In the genomic region with DNA sequence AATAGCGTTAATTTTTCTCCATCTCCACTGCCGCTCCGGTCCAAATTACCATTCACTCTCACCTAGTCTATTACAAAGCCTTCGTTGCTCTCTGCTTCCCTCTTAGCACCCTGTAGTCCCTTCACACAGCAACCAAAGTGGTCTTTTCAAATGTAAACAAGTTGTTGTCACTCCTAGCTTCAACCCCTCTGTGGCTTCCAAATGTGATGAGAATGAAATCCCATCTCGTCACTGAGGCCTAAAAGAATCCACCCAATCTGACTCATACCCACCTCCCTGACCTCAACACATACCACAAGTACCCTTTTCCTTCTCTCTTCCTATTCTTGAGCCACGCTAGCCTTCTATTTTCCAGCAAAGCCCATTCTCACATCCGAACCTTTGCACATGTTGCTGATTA, we compare ENCODE assay signal across 12 cellular contexts. TPM values are rescaled to one million over a fixed set of nuclear protein-coding genes. Genes with fewer than 3 reads are reported as not detected.
A peak's percentile ranks its signal among the peaks of the same experiment; 100 is the strongest.
DNase-seq lines count a peak whose midpoint lies in the region; ATAC-seq and TF ChIP-seq lines count a peak whose summit lies in the region.
"Had no signal": no experiment of that assay in that cellular context is flagged by ENCODE, and none has a peak within 500 bp of the region (broad histone marks: within the 10 kb centered on the region; RNA-seq: fewer than 3 reads in every experiment).

No MANE protein-coding gene starts in this region.

- no peaks in the 10 kb centered on the region for H3K9me3 Mint-ChIP-seq in activated naive CD4-positive, alpha-beta T cell treated with anti-CD3 and anti-CD28 coated beads for 36 hours
- no peaks in the 10 kb centered on the region for H3K9me3 Mint-ChIP-seq in T-cell
- no peaks in the 10 kb centered on the region for H3K9me3 Mint-ChIP-seq in stimulated activated naive B cell treated with anti-CD40 and anti-IgM and Interleukin-4, amounts not matched to agents 10 μg/mL and 1 μg/mL and 100 μg/mL, for 72 hours

- peaks cover 17% of the 10 kb centered on the region for H3K36me3 Mint-ChIP-seq in activated naive CD4-positive, alpha-beta T cell treated with anti-CD3 and anti-CD28 coated beads for 36 hours (ENCODE audit: low read depth)
- no peaks in the 10 kb centered on the region for H3K36me3 Mint-ChIP-seq in T-cell
- H3K36me3 Mint-ChIP-seq in stimulated activated naive B cell treated with anti-CD40 and anti-IgM and Interleukin-4, amounts not matched to agents 10 μg/mL and 1 μg/mL and 100 μg/mL, for 72 hours = peaks cover 0 to 17% of the 10 kb centered on the region in 2 donors

- intact Hi-C loops in activated naive CD4-positive, alpha-beta T cell treated with anti-CD3 and anti-CD28 coated beads for 36 hours (cut with micrococcal nuclease) = no loop called here

- no peak for ATAC-seq in T-cell (replicated peaks in 1 of 4)
- ATAC-seq in stimulated activated naive B cell treated with anti-CD40 and anti-IgM and Interleukin-4, amounts not matched to agents 10 μg/mL and 1 μg/mL and 100 μg/mL, for 72 hours (replicated peaks) = no peak
- ATAC-seq in GM18498 (IDR thresholded peaks at IDR 0.05; ENCODE audit: unreplicated experiment) = no peak
- ATAC-seq: K562, Panc1 had no signal

- DNase-seq in activated naive CD4-positive, alpha-beta T cell treated with anti-CD3 and anti-CD28 coated beads for 36 hours = no peak
- no peak for DNase-seq in activated naive CD4-positive, alpha-beta T cell treated with Interleukin-2 at 50 U/mL for 16 hours
- DNase-seq in T-cell = no peak
- DNase-seq in fibroblast of mammary gland (ENCODE audit: low read depth) = peak; percentile 63
- DNase-seq in stimulated activated naive B cell treated with anti-CD40 and anti-IgM and Interleukin-4, amounts not matched to agents 10 μg/mL and 1 μg/mL and 100 μg/mL, for 72 hours = no peak
- no peak for DNase-seq in ureter (ENCODE audit: low spot score)
- DNase-seq in KG1 (lab: John Stamatoyannopoulos, UW) = no peak
- DNase-seq: NCI-H2171; stimulated activated CD4-positive, alpha-beta T cell treated with anti-CD3 and anti-CD28 coated beads, Interleukin-15, amount 100 ng/mL, for 24 hours had no signal

- H3K27ac Mint-ChIP-seq in activated naive CD4-positive, alpha-beta T cell treated with anti-CD3 and anti-CD28 coated beads for 36 hours = no peak overlapping the region
- H3K27ac Mint-ChIP-seq in T-cell = peak overlapping the region; percentile 35 to 37
- peak overlapping the region; percentile 4 for H3K27ac Mint-ChIP-seq in stimulated activated naive B cell treated with anti-CD40 and anti-IgM and Interleukin-4, amounts not matched to agents 10 μg/mL and 1 μg/mL and 100 μg/mL, for 72 hours

- POLR2A ChIA-PET in T-cell (lab: Charles Lee) = interaction anchor here in 1 of 2 donors (0.7 kb wide), 1 partner anchor 788 kb away, joined by 3 read pairs; no protein-coding TSS in a partner anchor

- no peaks in the 10 kb centered on the region for H3K27me3 Mint-ChIP-seq in activated naive CD4-positive, alpha-beta T cell treated with anti-CD3 and anti-CD28 coated beads for 36 hours (ENCODE audit: low read depth)
- H3K27me3 Mint-ChIP-seq in T-cell = no peaks in the 10 kb centered on the region
- H3K27me3 Mint-ChIP-seq in stimulated activated naive B cell treated with anti-CD40 and anti-IgM and Interleukin-4, amounts not matched to agents 10 μg/mL and 1 μg/mL and 100 μg/mL, for 72 hours = no peaks in the 10 kb centered on the region

- no peak for TF ChIP-seq CTCF in fibroblast of mammary gland (conservative IDR thresholded peaks at IDR 0.05; ENCODE audit: control insufficient read depth, insufficient read depth, low read depth, low read length)

- peak overlapping the region; percentile 23 for H3K4me3 Mint-ChIP-seq in activated naive CD4-positive, alpha-beta T cell treated with anti-CD3 and anti-CD28 coated beads for 36 hours
- peak overlapping the region; percentile 11 to 87 (median 58) for H3K4me3 Mint-ChIP-seq in T-cell
- peak overlapping the region in 1 of 2 donors; percentile 3 for H3K4me3 Mint-ChIP-seq in stimulated activated naive B cell treated with anti-CD40 and anti-IgM and Interleukin-4, amounts not matched to agents 10 μg/mL and 1 μg/mL and 100 μg/mL, for 72 hours

- no peak overlapping the region for H3K4me3 ChIP-seq in fibroblast of mammary gland (ENCODE audit: control insufficient read depth, low read depth, low read length)
- H3K4me3 ChIP-seq: K562 had no signal

- CTCF ChIA-PET in activated naive CD4-positive, alpha-beta T cell treated with anti-CD3 and anti-CD28 coated beads for 36 hours (lab: Charles Lee) = interaction anchor here (1.0 kb wide), 1 partner anchor 84 kb away, joined by 3 read pairs; no protein-coding TSS in a partner anchor
- CTCF ChIA-PET in T-cell (lab: Charles Lee) = interaction anchor here in 1 of 2 donors (0.7 kb wide), 1 partner anchor 172 kb away, joined by 3 read pairs; no protein-coding TSS in a partner anchor

- peaks cover 52% of the 10 kb centered on the region for H3K4me1 Mint-ChIP-seq in activated naive CD4-positive, alpha-beta T cell treated with anti-CD3 and anti-CD28 coated beads for 36 hours (ENCODE audit: low read depth)
- H3K4me1 Mint-ChIP-seq in T-cell = peaks cover 35 to 56% (median 45%) of the 10 kb centered on the region in 3 donors
- H3K4me1 Mint-ChIP-seq in stimulated activated naive B cell treated with anti-CD40 and anti-IgM and Interleukin-4, amounts not matched to agents 10 μg/mL and 1 μg/mL and 100 μg/mL, for 72 hours = peaks cover 28 to 51% of the 10 kb centered on the region in 2 donors

RNA-seq across cellular contexts. Expression of a gene that starts 2.2 kb away (rescaled TPM):
- 10 to 100 TPM; 79.0 to 91.2 TPM for total RNA-seq in activated naive CD4-positive, alpha-beta T cell treated with anti-CD3 and anti-CD28 coated beads for 36 hours
- total RNA-seq in T-cell = 10 to 100 TPM; 50.0 to 88.3 (median 85.0) TPM
- 56.9 TPM for total RNA-seq in ureter

RNA-seq across cellular contexts. Expression of a gene that starts 4.3 kb away (rescaled TPM):
- total RNA-seq in activated naive CD4-positive, alpha-beta T cell treated with anti-CD3 and anti-CD28 coated beads for 36 hours = 100 to 1,000 TPM; 169 to 174 TPM
- total RNA-seq in T-cell (100 to 1,000 TPM; 247 to 374 (median 325) TPM), ureter (40.8 TPM)

RNA-seq across cellular contexts. Expression of a gene that starts 25.1 kb away (rescaled TPM):
- 10 to 100 TPM; 15.9 to 17.1 TPM for total RNA-seq in activated naive CD4-positive, alpha-beta T cell treated with anti-CD3 and anti-CD28 coated beads for 36 hours
- total RNA-seq in T-cell (10 to 100 TPM in 4 of 5 donors, 1 to 10 TPM in 1; 9.0 to 33.1 (median 28.6) TPM), ureter (19.5 TPM)

RNA-seq across cellular contexts. Expression of a gene that starts 33.5 kb away (rescaled TPM):
- under 1 TPM in 1 of 2 experiments, not detected in 1; 0.17 TPM for total RNA-seq in activated naive CD4-positive, alpha-beta T cell treated with anti-CD3 and anti-CD28 coated beads for 36 hours
- total RNA-seq in T-cell (1 to 10 TPM in 1 of 5 donors, under 1 TPM in 4; 0.29 to 1.4 (median 0.44) TPM), ureter (1.7 TPM)

RNA-seq across cellular contexts. Expression of a gene that starts 33.6 kb away (rescaled TPM):
- 1 to 10 TPM; 2.0 to 2.3 TPM for total RNA-seq in activated naive CD4-positive, alpha-beta T cell treated with anti-CD3 and anti-CD28 coated beads for 36 hours
- 10 to 100 TPM in 1 of 5 donors, 1 to 10 TPM in 4; 2.5 to 11.2 (median 3.1) TPM for total RNA-seq in T-cell
- 26.8 TPM for total RNA-seq in ureter
